11 cellular contexts compared by ENCODE assay signal in the genomic region with DNA sequence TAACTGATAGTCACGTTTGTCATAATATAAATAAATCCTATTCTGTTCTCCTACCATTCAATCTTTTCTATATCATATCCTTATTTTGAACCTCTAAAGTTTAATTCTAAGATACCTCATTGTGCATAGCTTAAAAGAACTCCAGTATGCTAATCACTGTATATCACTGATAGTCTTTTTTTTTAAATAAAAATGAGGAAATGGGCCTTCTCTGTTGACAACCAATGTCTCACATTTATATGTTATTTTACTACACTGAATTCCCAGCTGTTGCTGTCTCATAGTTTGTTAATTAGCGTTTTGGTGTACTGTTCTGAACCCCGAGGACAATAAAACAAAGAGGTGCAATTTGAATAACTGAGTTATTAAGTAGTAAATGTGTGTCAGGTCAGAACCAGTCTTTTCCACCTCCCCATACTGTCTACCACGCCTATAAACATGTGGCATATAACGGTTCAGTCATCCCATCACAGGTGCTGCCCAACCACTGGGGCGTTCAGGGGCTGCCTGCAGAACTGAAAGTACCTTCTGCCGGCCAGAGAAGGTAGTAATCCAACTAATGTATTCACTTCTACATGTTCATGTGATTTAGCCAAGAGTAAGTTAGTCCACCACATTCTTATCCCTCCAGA. TPM values are rescaled to one million over a fixed set of nuclear protein-coding genes. Genes with fewer than 3 reads are reported as not detected.
A peak's percentile ranks its signal among the peaks of the same experiment; 100 is the strongest.
DNase-seq lines count a peak whose midpoint lies in the region; ATAC-seq lines count a peak whose summit lies in the region.
"Had no signal": no experiment of that assay in that cellular context is flagged by ENCODE, and none has a peak within 500 bp of the region (broad histone marks: within the 10 kb centered on the region; RNA-seq: fewer than 3 reads in every experiment).

No MANE protein-coding gene starts in this region.

- H3K4me3 Mint-ChIP-seq in central memory CD8-positive, alpha-beta T cell = peak overlapping the region; percentile 32
- H3K4me3 Mint-ChIP-seq: activated CD4-positive, alpha-beta T cell treated with anti-CD3 and anti-CD28 coated beads for 36 hours had no signal

- H3K27me3 Mint-ChIP-seq in central memory CD8-positive, alpha-beta T cell = no peaks in the 10 kb centered on the region
- H3K27me3 Mint-ChIP-seq: activated CD4-positive, alpha-beta T cell treated with anti-CD3 and anti-CD28 coated beads for 36 hours had no signal

- peak overlapping the region; percentile 66 for H3K27ac Mint-ChIP-seq in central memory CD8-positive, alpha-beta T cell (ENCODE audit: low read depth)
- H3K27ac Mint-ChIP-seq: activated CD4-positive, alpha-beta T cell treated with anti-CD3 and anti-CD28 coated beads for 36 hours had no signal

- no peak for DNase-seq in central memory CD8-positive, alpha-beta T cell (ENCODE audit: low spot score in 2 of 2)
- DNase-seq in retina = no peak
- DNase-seq in dermis blood vessel endothelial cell = no peak
- DNase-seq in NCI-H526 treated with DMSO at 0.1 percent for 48 hours (lab: John Stamatoyannopoulos, UW) = no peak
- no peak for DNase-seq in COLO829 (ENCODE audit: low spot score)
- DNase-seq: activated CD4-positive, alpha-beta T cell treated with anti-CD3 and anti-CD28 coated beads for 36 hours; DMS79 treated with DMSO at 0.1 percent for 48 hours had no signal

- H3K4me1 Mint-ChIP-seq in central memory CD8-positive, alpha-beta T cell = peaks cover 41% of the 10 kb centered on the region

- ATAC-seq in GM18502 (IDR thresholded peaks at IDR 0.05; ENCODE audit: poor library complexity, unreplicated experiment) = peak; percentile 99
- ATAC-seq in GM21381 (IDR thresholded peaks at IDR 0.05; ENCODE audit: unreplicated experiment) = peak; percentile 87
- ATAC-seq in HG03139 (IDR thresholded peaks at IDR 0.05; ENCODE audit: unreplicated experiment) = peak; percentile 96
- ATAC-seq in central memory CD8-positive, alpha-beta T cell (replicated peaks; ENCODE audit: extremely low read depth, poor library complexity, severe bottlenecking) = peak; percentile 77
- ATAC-seq: activated CD4-positive, alpha-beta T cell treated with anti-CD3 and anti-CD28 coated beads for 36 hours; psoas muscle had no signal

- H3K36me3 Mint-ChIP-seq in central memory CD8-positive, alpha-beta T cell (ENCODE audit: insufficient read depth) = peaks cover 42% of the 10 kb centered on the region

- H3K9me3 Mint-ChIP-seq in central memory CD8-positive, alpha-beta T cell = no peaks in the 10 kb centered on the region

RNA-seq across cellular contexts. Expression of a gene that starts 14.9 kb away (rescaled TPM):
- total RNA-seq in dermis blood vessel endothelial cell = 27.7 and 28.7 TPM in 2 replicates
